ENCODE assay signal across 1 cellular context in the genomic region with DNA sequence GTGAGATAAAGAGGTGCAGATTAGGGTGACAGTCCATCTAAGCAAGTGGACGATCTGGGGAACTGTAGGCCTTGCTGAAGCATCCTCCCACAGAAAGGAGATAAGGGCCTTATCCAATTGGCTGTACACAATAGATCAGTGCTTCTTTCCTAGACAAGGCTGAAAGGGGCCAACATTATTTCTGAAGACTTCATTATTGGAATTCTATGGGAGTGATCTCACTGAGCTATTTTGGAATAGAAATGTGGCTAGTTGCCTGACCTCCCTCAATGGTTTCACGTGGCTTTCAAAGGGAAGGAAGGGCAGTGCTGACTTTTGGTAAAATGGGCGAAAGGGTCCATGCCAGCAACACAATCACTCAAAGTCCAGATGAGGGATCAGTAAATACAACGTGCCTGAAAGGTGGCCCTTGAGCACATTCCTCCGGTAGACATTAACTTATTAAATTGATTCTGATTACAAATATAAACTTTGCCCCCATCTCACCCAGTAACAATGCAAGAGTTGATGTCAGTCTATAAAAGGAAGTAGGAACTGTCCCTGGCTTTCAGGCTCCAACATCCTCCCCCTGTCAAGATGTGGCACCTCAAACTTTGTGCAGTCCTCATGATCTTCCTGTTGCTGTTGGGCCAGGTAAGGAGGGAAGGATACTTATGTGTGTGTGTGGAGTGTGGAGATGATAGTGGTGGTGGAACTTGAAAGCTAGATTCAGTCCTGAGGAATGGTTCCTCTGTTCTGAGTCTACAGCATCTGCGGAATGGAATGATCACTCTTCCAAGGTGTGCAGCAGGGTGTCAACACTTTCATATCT.
TF ChIP-seq lines count a peak whose summit lies in the region.

A gene with protein sequence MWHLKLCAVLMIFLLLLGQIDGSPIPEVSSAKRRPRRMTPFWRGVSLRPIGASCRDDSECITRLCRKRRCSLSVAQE (plus strand): TSS at position 550 of the 811 bp plus-strand sequence. CDS start 27 bp downstream, at position 577.

TF ChIP-seq in H1, 55 proteins besides CTCF, POLR2A, EP300 and RAD21:
- TF ChIP-seq POLR2AphosphoS5 (IDR thresholded peaks at IDR 0.05; ENCODE audit: low read depth, low read length) (peak; percentile 56), JUN (IDR thresholded peaks at IDR 0.05; ENCODE audit: low read depth, low read length) (no peak)
